1 cellular context compared by ENCODE assay signal in genomic region chr12:57751788-57752667, GRCh38.
A peak's percentile ranks its signal among the peaks of the same experiment; 100 is the strongest.
TF ChIP-seq lines count a peak whose summit lies in the region.

Gene CDK4 (minus strand): TSS chr12:57752310. CDS start chr12:57751717, 593 bp downstream.

TF ChIP-seq in HepG2, 621 proteins besides CTCF, POLR2A, EP300 and RAD21 (continued from another document and continues in another):
- TF ChIP-seq GZF1 (CRISPR knock-in tag; IDR thresholded peaks at IDR 0.05) (no peak), KAT7 (CRISPR knock-in tag; IDR thresholded peaks at IDR 0.05; ENCODE audit: borderline replicate concordance) (peak; percentile 87), ELF3 (CRISPR knock-in tag; IDR thresholded peaks at IDR 0.05) (peak; percentile 31; the same call in 1 of the 2 replicates), DNMT1 (CRISPR knock-in tag; IDR thresholded peaks at IDR 0.05) (no peak; the same call in 1 of the 2 replicates), ZNF143 (CRISPR knock-in tag; IDR thresholded peaks at IDR 0.05) (0 out of 2 replicates have a peak, but pooled peaks have one; percentile 30), ZNF660 (CRISPR knock-in tag; IDR thresholded peaks at IDR 0.05; ENCODE audit: borderline replicate concordance, low read depth) (no peak), ZNF678 (CRISPR knock-in tag; IDR thresholded peaks at IDR 0.05) (0 out of 2 replicates have a peak, but pooled peaks have one; percentile 81), HIVEP1 (CRISPR knock-in tag; IDR thresholded peaks at IDR 0.05) (peak; percentile 93), ZNF234 (CRISPR knock-in tag; conservative IDR thresholded peaks at IDR 0.05) (no peak), ZNF224 (CRISPR knock-in tag; IDR thresholded peaks at IDR 0.05) (no peak), ARID5B (CRISPR knock-in tag; IDR thresholded peaks at IDR 0.05) (peak; percentile 84), WIZ (CRISPR knock-in tag; IDR thresholded peaks at IDR 0.05) (0 out of 2 replicates have a peak, but pooled peaks have one; percentile 52), ZNF326 (CRISPR knock-in tag; IDR thresholded peaks at IDR 0.05; ENCODE audit: borderline replicate concordance) (no peak), ZSCAN12 (CRISPR knock-in tag; IDR thresholded peaks at IDR 0.05) (no peak), RBFOX2 (IDR thresholded peaks at IDR 0.05; ENCODE audit: low read depth, low read length) (peak; percentile 93), PTBP1 (IDR thresholded peaks at IDR 0.05; ENCODE audit: low read depth, low read length, poor library complexity, severe bottlenecking) (peak; percentile 71), KDM3A (CRISPR knock-in tag; IDR thresholded peaks at IDR 0.05; ENCODE audit: low read depth) (peak; percentile 93), THYN1 (CRISPR knock-in tag; IDR thresholded peaks at IDR 0.05; ENCODE audit: borderline replicate concordance, low read depth) (no peak), ZNF776 (CRISPR knock-in tag; IDR thresholded peaks at IDR 0.05) (peak; percentile 80; the same call in 1 of the 2 replicates), AGO2 (optimal IDR thresholded peaks at IDR 0.05; ENCODE audit: low read depth, low read length) (peak; percentile 90), ZFP36 (IDR thresholded peaks at IDR 0.05; ENCODE audit: borderline replicate concordance, low read depth, low read length, partially characterized antibody) (no peak), ETV6 (CRISPR knock-in tag; conservative IDR thresholded peaks at IDR 0.05) (peak; percentile 36; the same call in 1 of the 2 replicates), SIN3A (IDR thresholded peaks at IDR 0.05; ENCODE audit: borderline replicate concordance, low read depth, low read length) (peak; percentile 86; the same call in 1 of the 2 replicates), ARID2 (CRISPR knock-in tag; IDR thresholded peaks at IDR 0.05; ENCODE audit: borderline replicate concordance) (no peak), ZFP36L2 (CRISPR knock-in tag; IDR thresholded peaks at IDR 0.05) (no peak), PITX1 (CRISPR knock-in tag; IDR thresholded peaks at IDR 0.05) (peak; percentile 54), CREM (IDR thresholded peaks at IDR 0.05) (peak; percentile 70), CREM (CRISPR knock-in tag; IDR thresholded peaks at IDR 0.05) (no peak), SOX5 (CRISPR knock-in tag; IDR thresholded peaks at IDR 0.05; ENCODE audit: borderline replicate concordance) (peak; percentile 69; the same call in 1 of the 2 replicates), SAP130 (CRISPR knock-in tag; IDR thresholded peaks at IDR 0.05; ENCODE audit: low read depth) (peak; percentile 99), ARNTL (CRISPR knock-in tag; IDR thresholded peaks at IDR 0.05) (peak; percentile 100), ZNF605 (CRISPR knock-in tag; IDR thresholded peaks at IDR 0.05) (peak; percentile 89), SIN3B (IDR thresholded peaks at IDR 0.05; ENCODE audit: low read length) (peak; percentile 66), NR3C1 (CRISPR knock-in tag; IDR thresholded peaks at IDR 0.05) (no peak), AKAP8 (CRISPR knock-in tag; IDR thresholded peaks at IDR 0.05) (peak; percentile 100), PAWR (CRISPR knock-in tag; IDR thresholded peaks at IDR 0.05; ENCODE audit: borderline replicate concordance) (no peak; the same call in 1 of the 2 replicates), ZMAT3 (CRISPR knock-in tag; conservative IDR thresholded peaks at IDR 0.05) (peak; percentile 93), NFATC3 (CRISPR knock-in tag; IDR thresholded peaks at IDR 0.05) (peak; percentile 62; the same call in 1 of the 2 replicates), RNF2 (conservative IDR thresholded peaks at IDR 0.05; ENCODE audit: low read depth) (peak; percentile 86), SRSF4 (IDR thresholded peaks at IDR 0.05; ENCODE audit: low read depth, low read length, poor library complexity, severe bottlenecking) (no peak), RBAK (CRISPR knock-in tag; IDR thresholded peaks at IDR 0.05) (no peak), ZNF780A (CRISPR knock-in tag; IDR thresholded peaks at IDR 0.05) (peak; percentile 60; the same call in 1 of the 2 replicates), DMTF1 (CRISPR knock-in tag; IDR thresholded peaks at IDR 0.05) (no peak), REPIN1 (CRISPR knock-in tag; IDR thresholded peaks at IDR 0.05; ENCODE audit: borderline replicate concordance, low read depth) (peak; percentile 79; the same call in 1 of the 2 replicates), CENPX (CRISPR knock-in tag; IDR thresholded peaks at IDR 0.05) (no peak), BRD4 (CRISPR knock-in tag; IDR thresholded peaks at IDR 0.05) (peak; percentile 86), SAFB2 (CRISPR knock-in tag; IDR thresholded peaks at IDR 0.05; ENCODE audit: borderline replicate concordance, low read depth) (peak; percentile 89; the same call in 1 of the 2 replicates), XRCC5 (optimal IDR thresholded peaks at IDR 0.05; ENCODE audit: low read length) (peak; percentile 82), ZNF138 (CRISPR knock-in tag; IDR thresholded peaks at IDR 0.05; ENCODE audit: low read depth) (0 out of 2 replicates have a peak, but pooled peaks have one; percentile 80)
- TF ChIP-seq, protein P1, sequence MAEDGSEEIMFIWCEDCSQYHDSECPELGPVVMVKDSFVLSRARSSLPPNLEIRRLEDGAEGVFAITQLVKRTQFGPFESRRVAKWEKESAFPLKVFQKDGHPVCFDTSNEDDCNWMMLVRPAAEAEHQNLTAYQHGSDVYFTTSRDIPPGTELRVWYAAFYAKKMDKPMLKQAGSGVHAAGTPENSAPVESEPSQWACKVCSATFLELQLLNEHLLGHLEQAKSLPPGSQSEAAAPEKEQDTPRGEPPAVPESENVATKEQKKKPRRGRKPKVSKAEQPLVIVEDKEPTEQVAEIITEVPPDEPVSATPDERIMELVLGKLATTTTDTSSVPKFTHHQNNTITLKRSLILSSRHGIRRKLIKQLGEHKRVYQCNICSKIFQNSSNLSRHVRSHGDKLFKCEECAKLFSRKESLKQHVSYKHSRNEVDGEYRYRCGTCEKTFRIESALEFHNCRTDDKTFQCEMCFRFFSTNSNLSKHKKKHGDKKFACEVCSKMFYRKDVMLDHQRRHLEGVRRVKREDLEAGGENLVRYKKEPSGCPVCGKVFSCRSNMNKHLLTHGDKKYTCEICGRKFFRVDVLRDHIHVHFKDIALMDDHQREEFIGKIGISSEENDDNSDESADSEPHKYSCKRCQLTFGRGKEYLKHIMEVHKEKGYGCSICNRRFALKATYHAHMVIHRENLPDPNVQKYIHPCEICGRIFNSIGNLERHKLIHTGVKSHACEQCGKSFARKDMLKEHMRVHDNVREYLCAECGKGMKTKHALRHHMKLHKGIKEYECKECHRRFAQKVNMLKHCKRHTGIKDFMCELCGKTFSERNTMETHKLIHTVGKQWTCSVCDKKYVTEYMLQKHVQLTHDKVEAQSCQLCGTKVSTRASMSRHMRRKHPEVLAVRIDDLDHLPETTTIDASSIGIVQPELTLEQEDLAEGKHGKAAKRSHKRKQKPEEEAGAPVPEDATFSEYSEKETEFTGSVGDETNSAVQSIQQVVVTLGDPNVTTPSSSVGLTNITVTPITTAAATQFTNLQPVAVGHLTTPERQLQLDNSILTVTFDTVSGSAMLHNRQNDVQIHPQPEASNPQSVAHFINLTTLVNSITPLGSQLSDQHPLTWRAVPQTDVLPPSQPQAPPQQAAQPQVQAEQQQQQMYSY (CRISPR knock-in tag; IDR thresholded peaks at IDR 0.05): no peak
- TF ChIP-seq, protein P2, sequence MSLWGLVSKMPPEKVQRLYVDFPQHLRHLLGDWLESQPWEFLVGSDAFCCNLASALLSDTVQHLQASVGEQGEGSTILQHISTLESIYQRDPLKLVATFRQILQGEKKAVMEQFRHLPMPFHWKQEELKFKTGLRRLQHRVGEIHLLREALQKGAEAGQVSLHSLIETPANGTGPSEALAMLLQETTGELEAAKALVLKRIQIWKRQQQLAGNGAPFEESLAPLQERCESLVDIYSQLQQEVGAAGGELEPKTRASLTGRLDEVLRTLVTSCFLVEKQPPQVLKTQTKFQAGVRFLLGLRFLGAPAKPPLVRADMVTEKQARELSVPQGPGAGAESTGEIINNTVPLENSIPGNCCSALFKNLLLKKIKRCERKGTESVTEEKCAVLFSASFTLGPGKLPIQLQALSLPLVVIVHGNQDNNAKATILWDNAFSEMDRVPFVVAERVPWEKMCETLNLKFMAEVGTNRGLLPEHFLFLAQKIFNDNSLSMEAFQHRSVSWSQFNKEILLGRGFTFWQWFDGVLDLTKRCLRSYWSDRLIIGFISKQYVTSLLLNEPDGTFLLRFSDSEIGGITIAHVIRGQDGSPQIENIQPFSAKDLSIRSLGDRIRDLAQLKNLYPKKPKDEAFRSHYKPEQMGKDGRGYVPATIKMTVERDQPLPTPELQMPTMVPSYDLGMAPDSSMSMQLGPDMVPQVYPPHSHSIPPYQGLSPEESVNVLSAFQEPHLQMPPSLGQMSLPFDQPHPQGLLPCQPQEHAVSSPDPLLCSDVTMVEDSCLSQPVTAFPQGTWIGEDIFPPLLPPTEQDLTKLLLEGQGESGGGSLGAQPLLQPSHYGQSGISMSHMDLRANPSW (CRISPR knock-in tag; IDR thresholded peaks at IDR 0.05; ENCODE audit: borderline replicate concordance): no peak
- TF ChIP-seq, protein P3, sequence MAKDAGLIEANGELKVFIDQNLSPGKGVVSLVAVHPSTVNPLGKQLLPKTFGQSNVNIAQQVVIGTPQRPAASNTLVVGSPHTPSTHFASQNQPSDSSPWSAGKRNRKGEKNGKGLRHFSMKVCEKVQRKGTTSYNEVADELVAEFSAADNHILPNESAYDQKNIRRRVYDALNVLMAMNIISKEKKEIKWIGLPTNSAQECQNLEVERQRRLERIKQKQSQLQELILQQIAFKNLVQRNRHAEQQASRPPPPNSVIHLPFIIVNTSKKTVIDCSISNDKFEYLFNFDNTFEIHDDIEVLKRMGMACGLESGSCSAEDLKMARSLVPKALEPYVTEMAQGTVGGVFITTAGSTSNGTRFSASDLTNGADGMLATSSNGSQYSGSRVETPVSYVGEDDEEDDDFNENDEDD (CRISPR knock-in tag; IDR thresholded peaks at IDR 0.05; ENCODE audit: borderline replicate concordance): peak; percentile 98
- TF ChIP-seq, protein P4, sequence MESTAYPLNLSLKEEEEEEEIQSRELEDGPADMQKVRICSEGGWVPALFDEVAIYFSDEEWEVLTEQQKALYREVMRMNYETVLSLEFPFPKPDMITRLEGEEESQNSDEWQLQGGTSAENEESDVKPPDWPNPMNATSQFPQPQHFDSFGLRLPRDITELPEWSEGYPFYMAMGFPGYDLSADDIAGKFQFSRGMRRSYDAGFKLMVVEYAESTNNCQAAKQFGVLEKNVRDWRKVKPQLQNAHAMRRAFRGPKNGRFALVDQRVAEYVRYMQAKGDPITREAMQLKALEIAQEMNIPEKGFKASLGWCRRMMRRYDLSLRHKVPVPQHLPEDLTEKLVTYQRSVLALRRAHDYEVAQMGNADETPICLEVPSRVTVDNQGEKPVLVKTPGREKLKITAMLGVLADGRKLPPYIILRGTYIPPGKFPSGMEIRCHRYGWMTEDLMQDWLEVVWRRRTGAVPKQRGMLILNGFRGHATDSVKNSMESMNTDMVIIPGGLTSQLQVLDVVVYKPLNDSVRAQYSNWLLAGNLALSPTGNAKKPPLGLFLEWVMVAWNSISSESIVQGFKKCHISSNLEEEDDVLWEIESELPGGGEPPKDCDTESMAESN (CRISPR knock-in tag; conservative IDR thresholded peaks at IDR 0.05): peak; percentile 97
